In the genomic region with DNA sequence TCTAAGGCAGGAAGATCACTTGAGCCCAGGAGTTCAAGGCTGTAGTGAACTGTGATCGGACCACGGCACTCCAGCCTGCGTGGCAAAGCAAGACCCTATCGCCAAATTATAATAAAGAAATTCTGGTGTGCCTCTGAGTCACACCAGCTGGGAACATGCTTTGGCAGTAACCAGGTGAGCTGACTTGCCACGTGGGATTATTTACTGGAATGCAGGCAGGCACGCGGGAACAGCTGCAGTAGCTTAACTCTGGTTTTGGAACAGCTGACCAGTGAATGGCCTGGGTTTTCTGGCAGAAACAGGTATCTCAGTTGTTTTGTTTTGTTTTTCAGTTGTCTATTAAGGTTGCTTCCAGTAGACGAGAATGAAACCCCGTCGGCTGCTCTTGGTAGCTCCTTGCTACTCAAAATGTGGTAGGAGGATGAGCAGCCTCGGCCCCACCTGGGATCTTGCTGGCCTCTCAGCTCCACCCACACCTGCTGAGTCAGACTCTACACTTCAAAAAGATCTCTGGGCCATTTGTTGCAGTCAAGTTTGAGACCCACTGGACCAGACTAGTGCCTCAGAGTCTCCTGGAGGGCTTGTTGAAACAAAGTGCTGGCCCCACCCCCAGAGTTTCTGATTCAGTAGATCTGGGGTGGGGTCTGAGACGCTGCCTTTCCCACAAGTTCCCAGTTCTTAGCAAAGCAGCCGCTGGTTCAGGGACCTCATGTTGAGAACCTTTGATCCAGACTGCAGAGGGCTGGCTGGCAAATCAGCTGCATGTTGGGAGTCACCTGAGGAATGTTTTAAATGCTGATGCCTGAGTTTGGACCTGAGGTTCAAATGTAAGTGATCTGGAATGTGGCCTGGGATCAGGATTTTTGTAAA, we compare ENCODE assay signal across 11 cellular contexts. TPM values are rescaled to one million over a fixed set of nuclear protein-coding genes. Genes with fewer than 3 reads are reported as not detected.
DNase-seq lines count a peak whose midpoint lies in the region; ATAC-seq and TF ChIP-seq lines count a peak whose summit lies in the region.
"Had no signal": no experiment of that assay in that cellular context is flagged by ENCODE, and none has a peak within 500 bp of the region (broad histone marks: within the 10 kb centered on the region; RNA-seq: fewer than 3 reads in every experiment).

No MANE protein-coding gene starts in this region.

- no peak overlapping the region for H2BK120ac ChIP-seq in H9 (ENCODE audit: low read depth, low read length, poor library complexity, severe bottlenecking)

- no peak overlapping the region for H2BK5ac ChIP-seq in H9 (ENCODE audit: insufficient read length, low read length)

- no CpG with 5 or more reads among the region's 13 CpGs for WGBS in H9 (ENCODE audit: extremely low coverage, insufficient read length, low lambda C conversion rate)
- 57% methylated on average over 13 of the region's 13 CpGs for WGBS in esophagus muscularis mucosa
- WGBS in prostate gland: 22% methylated on average over 13 of the region's 13 CpGs

- H2BK15ac ChIP-seq in H9 (ENCODE audit: low read depth, low read length): no peak overlapping the region

- no peak overlapping the region for H3K23ac ChIP-seq in H9 (ENCODE audit: insufficient read length, low read depth, low read length)

- DNase-seq in H9 (peak; percentile 83), RPMI8226 (peak; percentile 60), esophagus muscularis mucosa (ENCODE audit: extremely low spot score) (no peak), prostate gland (ENCODE audit: low spot score) (peak; percentile 88), sciatic nerve (ENCODE audit: low spot score) (no peak), NCI-H1694 treated with DMSO at 0.1 percent for 48 hours (lab: John Stamatoyannopoulos, UW) (no peak)
- DNase-seq: KBM-7 had no signal

- H3K36me3 ChIP-seq in esophagus muscularis mucosa (peaks cover 7 to 67% (median 49%) of the 10 kb centered on the region in 4 donors), prostate gland (no peaks in the 10 kb centered on the region)

- intact Hi-C loops in esophagus muscularis mucosa (cut with DNase I) (no loop called here), prostate gland (cut with DNase I) (loop anchor here (10.0 kb wide), 1 partner anchor 311 kb away; no protein-coding TSS in a partner anchor), sciatic nerve (cut with DNase I) (no loop called here)

- no peak overlapping the region for H4K8ac ChIP-seq in H9 (replicated peaks; ENCODE audit: insufficient read length, low read depth, low read length)

- H3K9ac ChIP-seq in H9 (ENCODE audit: extremely low read depth, insufficient read length, low read length): no peak overlapping the region

- H3K4me3 Mint-ChIP-seq in H9: peak overlapping the region in 1 of 2 experiments; percentile 11; a peak in 1 of 5 replicates
- H3K4me3 Mint-ChIP-seq: stimulated activated memory B cell treated with anti-CD40 and anti-IgM and Interleukin-4, amounts not matched to agents 10 μg/mL and 1 μg/mL and 100 μg/mL, for 72 hours had no signal

- H3K9me3 Mint-ChIP-seq in H9: no peaks in the 10 kb centered on the region
- H3K9me3 Mint-ChIP-seq: stimulated activated memory B cell treated with anti-CD40 and anti-IgM and Interleukin-4, amounts not matched to agents 10 μg/mL and 1 μg/mL and 100 μg/mL, for 72 hours had no signal

- no peak overlapping the region for H3K4me2 ChIP-seq in H9 (ENCODE audit: insufficient read depth, insufficient read length, low read length)

- H3K9me3 ChIP-seq in H9 (ENCODE audit: control insufficient read depth, low read depth, low read length): no peaks in the 10 kb centered on the region
- no peaks in the 10 kb centered on the region for H3K9me3 ChIP-seq in esophagus muscularis mucosa
- H3K9me3 ChIP-seq in prostate gland: no peaks in the 10 kb centered on the region

- no peak overlapping the region for H2AK5ac ChIP-seq in H9 (ENCODE audit: insufficient read length, low read length)

- H4K91ac ChIP-seq in H9 (ENCODE audit: insufficient read length, low read depth, low read length): no peak overlapping the region

- H2BK12ac ChIP-seq in H9 (ENCODE audit: insufficient read length, low read depth, low read length): no peak overlapping the region

- no peak for TF ChIP-seq EP300 in esophagus muscularis mucosa (IDR thresholded peaks at IDR 0.05)

- H3K27me3 ChIP-seq in H9 (ENCODE audit: insufficient read depth, low read length) (no peaks in the 10 kb centered on the region), esophagus muscularis mucosa (no peaks in the 10 kb centered on the region), prostate gland (replicated peaks; ENCODE audit: insufficient read depth) (no peaks in the 10 kb centered on the region)

- no peak for TF ChIP-seq CTCF in H9 (conservative IDR thresholded peaks at IDR 0.05)
- TF ChIP-seq CTCF in esophagus muscularis mucosa (IDR thresholded peaks at IDR 0.05): no peak
- no peak for TF ChIP-seq CTCF in prostate gland (IDR thresholded peaks at IDR 0.05)

- H3K36me3 Mint-ChIP-seq in H9 (ENCODE audit: insufficient read depth in 1 of 3, low read depth in 3 of 3): peaks cover 2 to 24% (median 11%) of the 10 kb centered on the region in 3 experiments; a peak in 3 of 7 replicates

- H3K27ac ChIP-seq in H9 (ENCODE audit: insufficient read length, low read depth, low read length): no peak overlapping the region
- peak overlapping the region; percentile 49 to 71 (median 66) for H3K27ac ChIP-seq in esophagus muscularis mucosa (replicated peaks in 1 of 4)
- peak overlapping the region; percentile 73 to 77 for H3K27ac ChIP-seq in prostate gland
- H3K27ac ChIP-seq: coronary artery had no signal

- H3K4me1 ChIP-seq in H9 (ENCODE audit: insufficient read depth, low read length) (no peaks in the 10 kb centered on the region; the same call in 1 of the 2 replicates), esophagus muscularis mucosa (peaks cover 5 to 36% (median 27%) of the 10 kb centered on the region in 4 donors), prostate gland (replicated peaks) (peaks cover 3% of the 10 kb centered on the region)

- TF ChIP-seq POLR2A in esophagus muscularis mucosa (IDR thresholded peaks at IDR 0.05; ENCODE audit: low read depth) (no peak), prostate gland (IDR thresholded peaks at IDR 0.05) (no peak)

- peaks cover 20 to 23% of the 10 kb centered on the region in 2 experiments for H3K4me1 Mint-ChIP-seq in H9

- H3K27me3 Mint-ChIP-seq in H9 (ENCODE audit: low read depth): no peaks in the 10 kb centered on the region
- H3K27me3 Mint-ChIP-seq: stimulated activated memory B cell treated with anti-CD40 and anti-IgM and Interleukin-4, amounts not matched to agents 10 μg/mL and 1 μg/mL and 100 μg/mL, for 72 hours had no signal

- no peaks in the 10 kb centered on the region for H3K79me2 ChIP-seq in H9 (ENCODE audit: insufficient read depth, low read length)

- no peak overlapping the region for H3K14ac ChIP-seq in H9 (ENCODE audit: insufficient read depth, low read length)

- no peak for ATAC-seq in HG03280 (IDR thresholded peaks at IDR 0.05; ENCODE audit: unreplicated experiment)
- ATAC-seq in sciatic nerve: no peak
- no peak for ATAC-seq in GM19035 (IDR thresholded peaks at IDR 0.05; ENCODE audit: unreplicated experiment)
- ATAC-seq: stimulated activated memory B cell treated with anti-CD40 and anti-IgM and Interleukin-4, amounts not matched to agents 10 μg/mL and 1 μg/mL and 100 μg/mL, for 72 hours had no signal

- no peak overlapping the region for H3T11ph ChIP-seq in H9 (ENCODE audit: low read length)

- H3K4me3 ChIP-seq in esophagus muscularis mucosa: no peak overlapping the region
- H3K4me3 ChIP-seq in prostate gland: no peak overlapping the region
- H3K4me3 ChIP-seq: coronary artery had no signal

- no peak overlapping the region for H4K5ac ChIP-seq in H9 (ENCODE audit: insufficient read length, low read depth, low read length)

- H3K18ac ChIP-seq in H9 (ENCODE audit: insufficient read length, low read depth, low read length): no peak overlapping the region

- H3K56ac ChIP-seq in H9 (ENCODE audit: insufficient read length, low read depth, low read length): no peak overlapping the region

- H4K20me1 ChIP-seq in H9 (ENCODE audit: control insufficient read depth, insufficient read depth, insufficient read length): peaks cover 2% of the 10 kb centered on the region

- no peaks in the 10 kb centered on the region for H3K23me2 ChIP-seq in H9 (ENCODE audit: insufficient read length, low read depth, low read length, poor library complexity, severe bottlenecking)

- no peak overlapping the region for H3K4ac ChIP-seq in H9 (ENCODE audit: low read depth, low read length)

- no peaks in the 10 kb centered on the region for H3K79me1 ChIP-seq in H9 (ENCODE audit: insufficient read depth, low read depth, low read length, poor library complexity, severe bottlenecking)

- H3K27ac Mint-ChIP-seq in H9: peak overlapping the region; percentile 13 to 90 (median 60)
- H3K27ac Mint-ChIP-seq: stimulated activated memory B cell treated with anti-CD40 and anti-IgM and Interleukin-4, amounts not matched to agents 10 μg/mL and 1 μg/mL and 100 μg/mL, for 72 hours had no signal

- H2BK20ac ChIP-seq in H9 (ENCODE audit: low read depth, low read length, poor library complexity, severe bottlenecking): no peak overlapping the region

- H2AFZ ChIP-seq in H9 (ENCODE audit: low read length): no peak overlapping the region

RNA-seq across cellular contexts. Expression of a gene that starts 26.6 kb away (rescaled TPM):
- total RNA-seq in H9 (2021) (57.7 and 62.5 TPM in 2 replicates), esophagus muscularis mucosa (100 to 1,000 TPM; 119 to 228 (median 171) TPM), prostate gland (100 to 1,000 TPM in 1 of 2 donors, 10 to 100 TPM in 1; 98.1 to 190 TPM), sciatic nerve (18.5 TPM)

Comparison
In these comparisons a context has a peak if more than half of its experiments do, and no peak if none do; other contexts are left out.
1. DNase-seq: peak in H9 (single experiment), RPMI8226 (single experiment) and prostate gland (single experiment); none in esophagus muscularis mucosa (single experiment), sciatic nerve (single experiment) and NCI-H1694 treated with DMSO at 0.1 percent for 48 hours (single experiment).